In genomic region chr20:57312138-57312537, GRCh38 we compare ENCODE assay signal across 18 cellular contexts. TPM values are rescaled to one million over a fixed set of nuclear protein-coding genes. Genes with fewer than 3 reads are reported as not detected.
A peak's percentile ranks its signal among the peaks of the same experiment; 100 is the strongest.
DNase-seq lines count a peak whose midpoint lies in the region; ATAC-seq, FAIRE-seq and TF ChIP-seq lines count a peak whose summit lies in the region.
"Had no signal": no experiment of that assay in that cellular context is flagged by ENCODE, and none has a peak within 500 bp of the region (broad histone marks: within the 10 kb centered on the region; RNA-seq: fewer than 3 reads in every experiment).

No MANE protein-coding gene starts in this region.

- H3K9me3 Mint-ChIP-seq in activated CD8-positive, alpha-beta memory T cell treated with anti-CD3 and anti-CD28 coated beads, Interleukin-2, amount 10 ng/mL, durations not matched to agents 7 days and 5 days (ENCODE audit: low read depth) = no peaks in the 10 kb centered on the region
- H3K9me3 Mint-ChIP-seq: CD8-positive, alpha-beta T cell had no signal

- H3K27ac ChIP-seq in neuronal stem cell (replicated peaks; ENCODE audit: low read length) = no peak overlapping the region
- H3K27ac ChIP-seq: 22Rv1, GM23248 had no signal

- no peak overlapping the region for H4K91ac ChIP-seq in neuronal stem cell (ENCODE audit: low read depth, low read length, poor library complexity)

- CTCF ChIA-PET in activated CD8-positive, alpha-beta memory T cell treated with anti-CD3 and anti-CD28 coated beads, Interleukin-2, amount 10 ng/mL, durations not matched to agents 7 days and 5 days (lab: Charles Lee) = no interaction called here

- H2BK15ac ChIP-seq in neuronal stem cell (ENCODE audit: low read length) = no peak overlapping the region

- H3K36me3 ChIP-seq in neuronal stem cell (replicated peaks in 1 of 2; ENCODE audit: control insufficient read depth in 2 of 2, insufficient read depth in 2 of 2, low read length in 2 of 2) = no peaks in the 10 kb centered on the region

- FAIRE-seq in GM12891 (lab: Jason Lieb, UNC) = no peak
- FAIRE-seq: D721Med had no signal

- H3K4me1 Mint-ChIP-seq in activated CD8-positive, alpha-beta memory T cell treated with anti-CD3 and anti-CD28 coated beads, Interleukin-2, amount 10 ng/mL, durations not matched to agents 7 days and 5 days = no peaks in the 10 kb centered on the region
- H3K4me1 Mint-ChIP-seq: CD14-positive monocyte had no signal

- no CpG with 5 or more reads among the region's 6 CpGs for WGBS in neuronal stem cell (ENCODE audit: extremely low coverage in 2 of 2, insufficient read length in 2 of 2, insufficient replicate concordance in 1 of 2), 2 donors

- H2BK5ac ChIP-seq in neuronal stem cell (ENCODE audit: low read length) = no peak overlapping the region

- H3K4me3 ChIP-seq in neuronal stem cell (ENCODE audit: low read length in 2 of 2) = no peak overlapping the region
- H3K4me3 ChIP-seq: GM23248 had no signal

- peak overlapping the region; percentile 77 for H3K14ac ChIP-seq in neuronal stem cell (ENCODE audit: low read length)

- no peak for ATAC-seq in activated CD8-positive, alpha-beta memory T cell treated with anti-CD3 and anti-CD28 coated beads, Interleukin-2, amount 10 ng/mL, durations not matched to agents 7 days and 5 days
- ATAC-seq: CD8-positive, alpha-beta T cell had no signal

- no peak overlapping the region for H2AK5ac ChIP-seq in neuronal stem cell (ENCODE audit: low read depth, low read length)

- H3K36me3 Mint-ChIP-seq in activated CD8-positive, alpha-beta memory T cell treated with anti-CD3 and anti-CD28 coated beads, Interleukin-2, amount 10 ng/mL, durations not matched to agents 7 days and 5 days = no peaks in the 10 kb centered on the region
- H3K36me3 Mint-ChIP-seq: CD14-positive monocyte; CD8-positive, alpha-beta T cell had no signal

- peak; percentile 11 for DNase-seq in activated CD8-positive, alpha-beta memory T cell treated with anti-CD3 and anti-CD28 coated beads for 24 hours
- no peak for DNase-seq in activated CD8-positive, alpha-beta memory T cell treated with anti-CD3 and anti-CD28 coated beads, Interleukin-2, amount 10 ng/mL, durations not matched to agents 7 days and 5 days
- peak; percentile 9 for DNase-seq in RPMI7951 (ENCODE audit: low read depth)
- no peak for DNase-seq in neuronal stem cell (ENCODE audit: low spot score)
- no peak for DNase-seq in NAMALWA (ENCODE audit: low spot score)
- DNase-seq in NCI-H526 (lab: John Stamatoyannopoulos, UW) = no peak
- DNase-seq in GM12891 (ENCODE audit: insufficient read length, low spot score) = no peak
- DNase-seq: CD8-positive, alpha-beta T cell; COR-L47; DND-41; GDM1; GM23248; H7 had no signal

- H3K4me1 ChIP-seq in neuronal stem cell (ENCODE audit: control insufficient read depth in 2 of 2, insufficient read depth in 1 of 2, low read depth in 1 of 2, low read length in 2 of 2) = peaks cover 0 to 12% of the 10 kb centered on the region in 2 donors

- H3K4me2 ChIP-seq in neuronal stem cell (ENCODE audit: insufficient read depth, low read length, poor library complexity, severe bottlenecking) = no peak overlapping the region

- no peak overlapping the region for H2BK120ac ChIP-seq in neuronal stem cell (ENCODE audit: low read depth, low read length)

- TF ChIP-seq POLR2A in GM12891 (IDR thresholded peaks at IDR 0.05; ENCODE audit: low read depth, low read length) = no peak

- peak overlapping the region; percentile 27 for H2BK12ac ChIP-seq in neuronal stem cell (ENCODE audit: low read length)

- H3K18ac ChIP-seq in neuronal stem cell (ENCODE audit: low read length) = no peak overlapping the region

- H3K27me3 Mint-ChIP-seq in activated CD8-positive, alpha-beta memory T cell treated with anti-CD3 and anti-CD28 coated beads, Interleukin-2, amount 10 ng/mL, durations not matched to agents 7 days and 5 days = peaks cover 5% of the 10 kb centered on the region

- H3K27ac Mint-ChIP-seq in activated CD8-positive, alpha-beta memory T cell treated with anti-CD3 and anti-CD28 coated beads, Interleukin-2, amount 10 ng/mL, durations not matched to agents 7 days and 5 days = no peak overlapping the region
- H3K27ac Mint-ChIP-seq: CD14-positive monocyte; CD8-positive, alpha-beta T cell had no signal

- H3K23ac ChIP-seq in neuronal stem cell (ENCODE audit: low read depth, low read length, poor library complexity) = no peak overlapping the region

- H3K79me1 ChIP-seq in neuronal stem cell (ENCODE audit: low read depth, low read length) = no peaks in the 10 kb centered on the region

- no peak overlapping the region for H3K4me3 Mint-ChIP-seq in activated CD8-positive, alpha-beta memory T cell treated with anti-CD3 and anti-CD28 coated beads, Interleukin-2, amount 10 ng/mL, durations not matched to agents 7 days and 5 days
- H3K4me3 Mint-ChIP-seq: CD14-positive monocyte; CD8-positive, alpha-beta T cell had no signal

- no peak overlapping the region for H2AFZ ChIP-seq in neuronal stem cell (ENCODE audit: low read length)
- H2AFZ ChIP-seq: GM23248 had no signal

- peaks cover 0 to 10% (median 0%) of the 10 kb centered on the region in 3 experiments for H3K27me3 ChIP-seq in neuronal stem cell (ENCODE audit: control insufficient read depth in 3 of 3, insufficient read depth in 3 of 3, low read depth in 1 of 3, low read length in 3 of 3)

- no peaks in the 10 kb centered on the region for H3K9me3 ChIP-seq in neuronal stem cell (replicated peaks in 1 of 2; ENCODE audit: control insufficient read depth in 2 of 2, insufficient read depth in 1 of 2, low read depth in 1 of 2, low read length in 2 of 2)

- no peak overlapping the region for H3K9ac ChIP-seq in neuronal stem cell (ENCODE audit: low read depth, low read length, poor library complexity)
- H3K9ac ChIP-seq: GM23248 had no signal

- H4K8ac ChIP-seq in neuronal stem cell (ENCODE audit: low read depth, low read length) = no peak overlapping the region

- no peak overlapping the region for H3K4ac ChIP-seq in neuronal stem cell (ENCODE audit: low read length)

TF ChIP-seq in GM12891, 5 proteins besides CTCF, POLR2A, EP300 and RAD21:
- TF ChIP-seq POU2F2 (IDR thresholded peaks at IDR 0.05; ENCODE audit: low read depth, low read length) = no peak
- no peak for TF ChIP-seq POLR2AphosphoS5 (IDR thresholded peaks at IDR 0.05; ENCODE audit: low read depth, low read length)

RNA-seq across cellular contexts. Expression of gene SPO11, which starts 17.5 kb away (rescaled TPM):
- not detected for total RNA-seq in activated CD8-positive, alpha-beta memory T cell treated with anti-CD3 and anti-CD28 coated beads, Interleukin-2, amount 10 ng/mL, durations not matched to agents 7 days and 5 days
- total RNA-seq in RPMI7951 (2014; rRNA removed; shearing (Covaris generic)) = not detected in 2 replicates
- polyA plus RNA-seq in neuronal stem cell (2013, experiment 1 of 2) = not detected
- not detected for polyA plus RNA-seq in neuronal stem cell (2013, experiment 2 of 2)
- not detected for polyA plus RNA-seq in GM12891 (2012; ENCODE audit: low read depth, missing spikeins)
- total RNA-seq: A673; CD8-positive, alpha-beta T cell; GM23248; H7 had no signal
- polyA plus RNA-seq: BJ, CD14-positive monocyte, GM23248 had no signal

RNA-seq across cellular contexts. Expression of gene RAE1, which starts 38.9 kb away (rescaled TPM):
- total RNA-seq in activated CD8-positive, alpha-beta memory T cell treated with anti-CD3 and anti-CD28 coated beads, Interleukin-2, amount 10 ng/mL, durations not matched to agents 7 days and 5 days = 10 to 100 TPM; 31.4 to 37.5 TPM
- total RNA-seq in RPMI7951 (2014; rRNA removed; shearing (Covaris generic)) = 76.5 and 83.9 TPM in 2 replicates
- polyA plus RNA-seq in neuronal stem cell (2013, experiment 1 of 2) = 21.8 TPM
- 21.8 TPM for polyA plus RNA-seq in neuronal stem cell (2013, experiment 2 of 2)
- polyA plus RNA-seq in GM12891 (2012; ENCODE audit: low read depth, missing spikeins) = 29.3 TPM

RNA-seq across cellular contexts. Expression of gene BMP7, which starts 45.7 kb away (rescaled TPM):
- not detected for total RNA-seq in activated CD8-positive, alpha-beta memory T cell treated with anti-CD3 and anti-CD28 coated beads, Interleukin-2, amount 10 ng/mL, durations not matched to agents 7 days and 5 days
- total RNA-seq in RPMI7951 (2014; rRNA removed; shearing (Covaris generic)) = 0.96 and 0.98 TPM in 2 replicates
- 17.6 TPM for polyA plus RNA-seq in neuronal stem cell (2013, experiment 1 of 2)
- polyA plus RNA-seq in neuronal stem cell (2013, experiment 2 of 2) = 17.7 TPM
- not detected for polyA plus RNA-seq in GM12891 (2012; ENCODE audit: low read depth, missing spikeins)
- total RNA-seq: CD8-positive, alpha-beta T cell; GM23248 had no signal
- polyA plus RNA-seq: BJ, CD14-positive monocyte, GM23248 had no signal

Comparison
In these comparisons a context has a peak if more than half of its experiments do, and no peak if none do; other contexts are left out.
1. DNase-seq: peak in activated CD8-positive, alpha-beta memory T cell treated with anti-CD3 and anti-CD28 coated beads for 24 hours (single experiment) and RPMI7951 (single experiment); none in activated CD8-positive, alpha-beta memory T cell treated with anti-CD3 and anti-CD28 coated beads, Interleukin-2, amount 10 ng/mL, durations not matched to agents 7 days and 5 days (single experiment), neuronal stem cell (single experiment), NAMALWA (single experiment), NCI-H526 (0 of 2) and GM12891 (single experiment).